In genomic region chr20:4147319-4147718, GRCh38 we compare ENCODE assay signal across 17 cellular contexts. TPM values are rescaled to one million over a fixed set of nuclear protein-coding genes. Genes with fewer than 3 reads are reported as not detected.
DNase-seq lines count a peak whose midpoint lies in the region; ATAC-seq and TF ChIP-seq lines count a peak whose summit lies in the region.
"Had no signal": no experiment of that assay in that cellular context is flagged by ENCODE, and none has a peak within 500 bp of the region (broad histone marks: within the 10 kb centered on the region; RNA-seq: fewer than 3 reads in every experiment).

No MANE protein-coding gene starts in this region.

- H3K18ac ChIP-seq in IMR-90 (ENCODE audit: low read depth, low read length) = no peak overlapping the region

- no peak overlapping the region for H4K5ac ChIP-seq in IMR-90 (ENCODE audit: low read depth, low read length)

- H3K79me1 ChIP-seq in IMR-90 (ENCODE audit: low read depth in 1 of 2, low read length in 2 of 2) = peaks cover 11 to 30% of the 10 kb centered on the region in 2 experiments

- H3K79me2 ChIP-seq in mammary epithelial cell (ENCODE audit: insufficient read depth, low read length) = peaks cover 4% of the 10 kb centered on the region

- DNase-seq in activated CD4-positive, alpha-beta T cell treated with anti-CD3 and anti-CD28 coated beads, Interleukin-2, amount 10 ng/mL, durations not matched to agents 24 days and 14 days = no peak
- no peak for DNase-seq in activated CD4-positive, alpha-beta T cell treated with anti-CD3 and anti-CD28 coated beads, Interleukin-2, amount 50 U/mL, for 1 hour
- DNase-seq in IMR-90 = no peak
- DNase-seq in mammary epithelial cell = no peak
- DNase-seq in neural crest cell (ENCODE audit: low read depth, low spot score) = no peak
- DNase-seq in stomach = no peak
- DNase-seq: activated CD4-positive, CD25-positive, alpha-beta regulatory T cell; activated T-cell treated with anti-CD3 and anti-CD28 coated beads, Interleukin-2, amount 50 U/mL, for 1 hour; dorsolateral prefrontal cortex; left ventricle myocardium superior; NCI-H1105 treated with DMSO at 0.1 percent for 48 hours; NCI-H345 had no signal

- H3K27ac Mint-ChIP-seq in activated CD4-positive, alpha-beta T cell treated with anti-CD3 and anti-CD28 coated beads, Interleukin-2, amount 10 ng/mL, durations not matched to agents 24 days and 14 days = peak overlapping the region; percentile 78
- peak overlapping the region; percentile 32 for H3K27ac Mint-ChIP-seq in neural crest cell (ENCODE audit: unreplicated experiment)
- H3K27ac Mint-ChIP-seq: IgD-negative memory B cell; stimulated activated memory B cell treated with anti-CD40 and anti-IgM and Interleukin-4, amounts not matched to agents 10 μg/mL and 1 μg/mL and 100 μg/mL, for 72 hours had no signal

- peaks cover 18% of the 10 kb centered on the region for H3K36me3 Mint-ChIP-seq in activated CD4-positive, alpha-beta T cell treated with anti-CD3 and anti-CD28 coated beads, Interleukin-2, amount 10 ng/mL, durations not matched to agents 24 days and 14 days (ENCODE audit: low read depth)
- H3K36me3 Mint-ChIP-seq in neural crest cell (ENCODE audit: low read depth) = peaks cover 3% of the 10 kb centered on the region
- H3K36me3 Mint-ChIP-seq: IgD-negative memory B cell; stimulated activated memory B cell treated with anti-CD40 and anti-IgM and Interleukin-4, amounts not matched to agents 10 μg/mL and 1 μg/mL and 100 μg/mL, for 72 hours had no signal

- H3K14ac ChIP-seq in IMR-90 (replicated peaks; ENCODE audit: low read depth, low read length) = no peak overlapping the region

- in situ Hi-C loops in IMR-90 (cut with MboI; ENCODE audit: low sequenced_read_pairs) (no loop called here), mammary epithelial cell (cut with MboI; ENCODE audit: low sequenced_read_pairs in 2 of 2) (no loop called here)

- H3K4me1 ChIP-seq in IMR-90 (ENCODE audit: control insufficient read depth, insufficient read depth, low read length) (peaks cover 8% of the 10 kb centered on the region), mammary epithelial cell (ENCODE audit: insufficient read depth, low read length) (peaks cover 18% of the 10 kb centered on the region), stomach (peaks cover 18 to 42% (median 25%) of the 10 kb centered on the region in 4 donors)

- no peak overlapping the region for H3K56ac ChIP-seq in IMR-90 (ENCODE audit: extremely low read depth, insufficient read depth, low read length)

- H3K27me3 Mint-ChIP-seq in activated CD4-positive, alpha-beta T cell treated with anti-CD3 and anti-CD28 coated beads, Interleukin-2, amount 10 ng/mL, durations not matched to agents 24 days and 14 days = peaks cover 15% of the 10 kb centered on the region
- H3K27me3 Mint-ChIP-seq in neural crest cell (ENCODE audit: low read depth) = peaks cover 7% of the 10 kb centered on the region

- WGBS in IMR-90 (ENCODE audit: extremely low coverage in 2 of 2, insufficient read length in 1 of 2), 2 experiments = no CpG with 5 or more reads among the region's 1 CpG
- 18% methylated on average over 1 of the region's 1 CpG for whole genome bisulfite sequencing in mammary epithelial cell (ENCODE audit: low coverage, missing lambda C conversion rate)
- 9 to 48% (median 41%) methylated on average over 1 of the region's 1 CpG for WGBS in stomach, 5 donors

- 0 out of 2 replicates have a peak overlapping the region, but pooled peaks have one; percentile 4 for H3K4ac ChIP-seq in IMR-90 (ENCODE audit: low read depth, low read length)

- H3K9ac ChIP-seq in IMR-90 (ENCODE audit: low read depth, low read length) = no peak overlapping the region
- H3K9ac ChIP-seq in mammary epithelial cell (ENCODE audit: insufficient read depth, low read length) = no peak overlapping the region

- peaks cover 29% of the 10 kb centered on the region for H3K4me1 Mint-ChIP-seq in activated CD4-positive, alpha-beta T cell treated with anti-CD3 and anti-CD28 coated beads, Interleukin-2, amount 10 ng/mL, durations not matched to agents 24 days and 14 days
- H3K4me1 Mint-ChIP-seq in neural crest cell = peaks cover 19% of the 10 kb centered on the region

- BruUV-seq in IMR-90 (replicated peaks; lab: Mats Ljungman, UMichigan) (no TSS peak), mammary epithelial cell (replicated peaks; lab: Mats Ljungman, UMichigan) (no TSS peak)

- H2AK9ac ChIP-seq in IMR-90 (replicated peaks; ENCODE audit: low read depth, low read length, poor library complexity) = no peak overlapping the region

- no peak overlapping the region for H2AFZ ChIP-seq in IMR-90 (replicated peaks; ENCODE audit: low read length, poor library complexity)
- peak overlapping the region; percentile 22 for H2AFZ ChIP-seq in mammary epithelial cell (ENCODE audit: low read depth, low read length)

- H2AK5ac ChIP-seq in IMR-90 (ENCODE audit: low read depth, low read length) = peak overlapping the region; percentile 35

- H4K20me1 ChIP-seq in IMR-90 (ENCODE audit: insufficient read depth, low read length) (peaks cover 28% of the 10 kb centered on the region), mammary epithelial cell (ENCODE audit: insufficient read depth, low read length) (no peaks in the 10 kb centered on the region)

- H3K4me3 ChIP-seq in IMR-90 (ENCODE audit: insufficient read depth, low read depth, low read length) = no peak overlapping the region
- H3K4me3 ChIP-seq in mammary epithelial cell (replicated peaks in 1 of 3; ENCODE audit: insufficient read depth in 1 of 3, low read depth in 2 of 3, low read length in 3 of 3) = no peak overlapping the region
- H3K4me3 ChIP-seq in stomach = no peak overlapping the region
- H3K4me3 ChIP-seq: upper lobe of right lung had no signal

- no peak overlapping the region for H3K23ac ChIP-seq in IMR-90 (ENCODE audit: low read depth, low read length)

- H4K91ac ChIP-seq in IMR-90 (ENCODE audit: insufficient read depth, low read depth, low read length) = no peak overlapping the region

- no peaks in the 10 kb centered on the region for H3K9me3 Mint-ChIP-seq in activated CD4-positive, alpha-beta T cell treated with anti-CD3 and anti-CD28 coated beads, Interleukin-2, amount 10 ng/mL, durations not matched to agents 24 days and 14 days
- H3K9me3 Mint-ChIP-seq in neural crest cell = peaks cover 2% of the 10 kb centered on the region
- H3K9me3 Mint-ChIP-seq: IgD-negative memory B cell; stimulated activated memory B cell treated with anti-CD40 and anti-IgM and Interleukin-4, amounts not matched to agents 10 μg/mL and 1 μg/mL and 100 μg/mL, for 72 hours had no signal

- H3K27ac ChIP-seq in IMR-90 (ENCODE audit: insufficient read depth, low read length) (no peak overlapping the region), mammary epithelial cell (ENCODE audit: insufficient read depth, low read depth, low read length) (no peak overlapping the region), stomach (no peak overlapping the region)
- H3K27ac ChIP-seq: upper lobe of right lung had no signal

- no peak overlapping the region for H2BK5ac ChIP-seq in IMR-90 (ENCODE audit: low read depth, low read length, poor library complexity, severe bottlenecking)

- no peak overlapping the region for H3K4me2 ChIP-seq in IMR-90 (ENCODE audit: low read depth, low read length)
- H3K4me2 ChIP-seq in mammary epithelial cell (ENCODE audit: insufficient read depth, low read depth, low read length) = no peak overlapping the region

- ATAC-seq in IMR-90 (ENCODE audit: low read depth) (no peak), SK-N-SH treated with all-trans-retinoic acid at 6 μM for 48 hours (no peak), GM18907 (IDR thresholded peaks at IDR 0.05; ENCODE audit: unreplicated experiment) (no peak)
- ATAC-seq: left ventricle myocardium superior; stimulated activated memory B cell treated with anti-CD40 and anti-IgM and Interleukin-4, amounts not matched to agents 10 μg/mL and 1 μg/mL and 100 μg/mL, for 72 hours; upper lobe of right lung had no signal

- H2BK15ac ChIP-seq in IMR-90 (ENCODE audit: low read depth, low read length) = no peak overlapping the region

- dilution Hi-C loops in IMR-90 (cut with HindIII; ENCODE audit: low sequenced_read_pairs, unreplicated experiment) = no loop called here
- dilution Hi-C loops in mammary epithelial cell (cut with HindIII; ENCODE audit: low sequenced_read_pairs) = no loop called here

- H3K9me1 ChIP-seq in IMR-90 (ENCODE audit: insufficient read depth, low read length) = peaks cover 11% of the 10 kb centered on the region

- H3K9me3 ChIP-seq in IMR-90 (ENCODE audit: control insufficient read depth, insufficient read depth, low read length) (no peaks in the 10 kb centered on the region), mammary epithelial cell (replicated peaks; ENCODE audit: insufficient read depth, low read length) (no peaks in the 10 kb centered on the region), stomach (no peaks in the 10 kb centered on the region)
- H3K9me3 ChIP-seq: upper lobe of right lung had no signal

- CTCF ChIA-PET in IMR-90 (lab: Yijun Ruan, JAX) = no interaction called here
- CTCF ChIA-PET in mammary epithelial cell (lab: Charles Lee; ENCODE audit: low non-redundant PET) = no interaction called here

- TF ChIP-seq POLR2A in IMR-90 (IDR thresholded peaks at IDR 0.05; ENCODE audit: low read depth, low read length) (no peak), stomach (IDR thresholded peaks at IDR 0.05) (no peak)

- H3K27me3 ChIP-seq in IMR-90 (ENCODE audit: control insufficient read depth, insufficient read depth, low read length) (no peaks in the 10 kb centered on the region), mammary epithelial cell (ENCODE audit: insufficient read depth, low read length) (no peaks in the 10 kb centered on the region), stomach (peaks cover 0 to 11% (median 0%) of the 10 kb centered on the region in 3 donors)
- H3K27me3 ChIP-seq: dorsolateral prefrontal cortex, upper lobe of right lung had no signal

- H3K36me3 ChIP-seq in IMR-90 (ENCODE audit: control insufficient read depth, insufficient read depth, low read length) (peaks cover 8% of the 10 kb centered on the region), mammary epithelial cell (ENCODE audit: insufficient read depth, low read length) (no peaks in the 10 kb centered on the region), stomach (no peaks in the 10 kb centered on the region)
- H3K36me3 ChIP-seq: upper lobe of right lung had no signal

- POLR2A ChIA-PET in IMR-90 (lab: Charles Lee; ENCODE audit: unreplicated experiment) = no interaction called here

- no peak overlapping the region for H2BK120ac ChIP-seq in IMR-90 (ENCODE audit: low read depth, low read length)

- intact Hi-C loops in activated CD4-positive, alpha-beta T cell treated with anti-CD3 and anti-CD28 coated beads, Interleukin-2, amount 10 ng/mL, durations not matched to agents 24 days and 14 days (cut with micrococcal nuclease) = no loop called here
- intact Hi-C loops in IMR-90 (cut with micrococcal nuclease) = no loop called here
- intact Hi-C loops in mammary epithelial cell (cut with micrococcal nuclease) = no loop called here
- intact Hi-C loops in stomach (cut with DNase I; ENCODE audit: low total_unique reads) = no loop called here

- TF ChIP-seq EP300 in stomach (IDR thresholded peaks at IDR 0.05) = no peak

- TF ChIP-seq RAD21 in IMR-90 (IDR thresholded peaks at IDR 0.05; ENCODE audit: low read length) = no peak

- TF ChIP-seq CTCF in IMR-90 (conservative IDR thresholded peaks at IDR 0.05; ENCODE audit: low read depth, low read length) = no peak
- TF ChIP-seq CTCF in mammary epithelial cell (conservative IDR thresholded peaks at IDR 0.05 in 1 of 2, IDR thresholded peaks at IDR 0.05 in 1 of 2; ENCODE audit: extremely low read depth in 1 of 2, insufficient read depth in 1 of 2, low read depth in 1 of 2, low read length in 2 of 2) = no peak
- TF ChIP-seq CTCF in neural crest cell (conservative IDR thresholded peaks at IDR 0.05) = no peak
- TF ChIP-seq CTCF in stomach (IDR thresholded peaks at IDR 0.05) = no peak

- no peak overlapping the region for H4K8ac ChIP-seq in IMR-90 (ENCODE audit: low read depth in 2 of 2, low read length in 2 of 2)

- no peak overlapping the region for H2BK20ac ChIP-seq in IMR-90 (ENCODE audit: low read depth, low read length)

- peak overlapping the region; percentile 68 for H3K4me3 Mint-ChIP-seq in activated CD4-positive, alpha-beta T cell treated with anti-CD3 and anti-CD28 coated beads, Interleukin-2, amount 10 ng/mL, durations not matched to agents 24 days and 14 days
- peak overlapping the region; percentile 74 for H3K4me3 Mint-ChIP-seq in neural crest cell
- H3K4me3 Mint-ChIP-seq: stimulated activated memory B cell treated with anti-CD40 and anti-IgM and Interleukin-4, amounts not matched to agents 10 μg/mL and 1 μg/mL and 100 μg/mL, for 72 hours had no signal

RNA-seq across cellular contexts. Expression of gene SMOX, which starts 1.3 kb away (rescaled TPM):
- total RNA-seq in activated CD4-positive, alpha-beta T cell treated with anti-CD3 and anti-CD28 coated beads, Interleukin-2, amount 10 ng/mL, durations not matched to agents 24 days and 14 days = 25.4 and 26.6 TPM in 2 replicates
- total RNA-seq in IMR-90 (2012; rRNA removed) (8.2 and 9.4 TPM in 2 replicates), mammary epithelial cell (10 to 100 TPM in 1 of 2 donors, 1 to 10 TPM in 1; 6.5 to 16.4 TPM), neural crest cell (18.3 and 24.3 TPM in 2 replicates), stomach (10 to 100 TPM in 1 of 5 donors, 1 to 10 TPM in 3, not detected in 1; 3.1 to 50.4 (median 6.1) TPM)
- polyA plus RNA-seq in IMR-90 (2012; rRNA removed) (18.0 and 21.2 TPM in 2 replicates), mammary epithelial cell (5.4 TPM), stomach (10 to 100 TPM; 15.4 to 39.2 (median 30.2) TPM)
- polyA plus RNA-seq in IMR-90 (2012; cell fraction: cytosol; rRNA removed) = 21.7 and 23.3 TPM in 2 replicates
- 21.1 and 27.3 TPM in 2 replicates for polyA plus RNA-seq in IMR-90 (2012; cell fraction: nucleus; rRNA removed; ENCODE audit: low replicate concordance)
- polyA minus RNA-seq in mammary epithelial cell = 6.7 TPM
